ENCODE assay signal across 22 cellular contexts in genomic region chr1:215360786-215361185, GRCh38.
"Had no signal": no experiment of that assay in that cellular context is flagged by ENCODE, and none has a peak within 500 bp of the region (broad histone marks: within the 10 kb centered on the region; RNA-seq: fewer than 3 reads in every experiment).

No MANE protein-coding gene starts in this region.

- H3K36me3 ChIP-seq: right lobe of liver had no signal

- ATAC-seq: activated CD4-positive, alpha-beta T cell treated with anti-CD3 and anti-CD28 coated beads for 36 hours; activated CD8-positive, alpha-beta T cell treated with anti-CD3 and anti-CD28 coated beads for 36 hours; activated naive CD8-positive, alpha-beta T cell treated with anti-CD3 and anti-CD28 coated beads, Interleukin-2, amount 50 U/mL, for 24 hours; effector memory CD8-positive, alpha-beta T cell; foreskin keratinocyte; left cardiac atrium; naive thymus-derived CD8-positive, alpha-beta T cell; right lobe of liver; stimulated activated naive B cell treated with anti-CD40 and anti-IgM and Interleukin-4, amounts not matched to agents 10 μg/mL and 1 μg/mL and 100 μg/mL, for 72 hours; T-cell had no signal

- H3K9me3 ChIP-seq: right lobe of liver had no signal

- H3K36me3 Mint-ChIP-seq: brain; naive thymus-derived CD8-positive, alpha-beta T cell; stimulated activated naive B cell treated with anti-CD40 and anti-IgM and Interleukin-4, amounts not matched to agents 10 μg/mL and 1 μg/mL and 100 μg/mL, for 72 hours; T-cell; type B pancreatic cell had no signal

- H3K9me3 Mint-ChIP-seq: type B pancreatic cell had no signal

- H3K27me3 Mint-ChIP-seq: activated CD4-positive, alpha-beta T cell treated with anti-CD3 and anti-CD28 coated beads for 36 hours; activated naive CD8-positive, alpha-beta T cell treated with anti-CD3 and anti-CD28 coated beads, Interleukin-2, amount 50 U/mL, for 24 hours; central memory CD8-positive, alpha-beta T cell; effector memory CD8-positive, alpha-beta T cell; progenitor cell of endocrine pancreas; stimulated activated naive B cell treated with anti-CD40 and anti-IgM and Interleukin-4, amounts not matched to agents 10 μg/mL and 1 μg/mL and 100 μg/mL, for 72 hours; T-cell had no signal

- DNase-seq: activated CD4-positive, alpha-beta T cell treated with anti-CD3 and anti-CD28 coated beads for 36 hours; activated CD8-positive, alpha-beta memory T cell treated with anti-CD3 and anti-CD28 coated beads, Interleukin-2, amount 50 U/mL, for 48 hours; activated CD8-positive, alpha-beta T cell treated with anti-CD3 and anti-CD28 coated beads for 36 hours; activated naive CD4-positive, alpha-beta T cell; activated naive CD8-positive, alpha-beta T cell treated with anti-CD3 and anti-CD28 coated beads, Interleukin-2, amount 50 U/mL, for 24 hours; cortex of kidney; effector memory CD8-positive, alpha-beta T cell; foreskin keratinocyte; head of caudate nucleus; left cardiac atrium; naive thymus-derived CD8-positive, alpha-beta T cell; right lobe of liver; stimulated activated CD4-positive, alpha-beta T cell treated with anti-CD3 and anti-CD28 coated beads, Interleukin-2, amount 100 ng/mL, for 24 hours; stimulated activated naive B cell treated with anti-CD40 and anti-IgM and Interleukin-4, amounts not matched to agents 10 μg/mL and 1 μg/mL and 100 μg/mL, for 72 hours; T-cell; T1000 had no signal

- H3K4me1 ChIP-seq: foreskin keratinocyte, right lobe of liver had no signal

- H3K4me3 Mint-ChIP-seq: activated CD4-positive, alpha-beta T cell treated with anti-CD3 and anti-CD28 coated beads for 36 hours; activated CD8-positive, alpha-beta T cell treated with anti-CD3 and anti-CD28 coated beads for 36 hours; activated naive CD8-positive, alpha-beta T cell treated with anti-CD3 and anti-CD28 coated beads, Interleukin-2, amount 50 U/mL, for 24 hours; brain; central memory CD8-positive, alpha-beta T cell; effector memory CD8-positive, alpha-beta T cell; naive thymus-derived CD8-positive, alpha-beta T cell; stimulated activated naive B cell treated with anti-CD40 and anti-IgM and Interleukin-4, amounts not matched to agents 10 μg/mL and 1 μg/mL and 100 μg/mL, for 72 hours; T-cell; type B pancreatic cell had no signal

- H3K4me3 ChIP-seq: lung, right lobe of liver had no signal

- H3K27ac Mint-ChIP-seq: activated CD4-positive, alpha-beta T cell treated with anti-CD3 and anti-CD28 coated beads for 36 hours; activated CD8-positive, alpha-beta T cell treated with anti-CD3 and anti-CD28 coated beads for 36 hours; activated naive CD8-positive, alpha-beta T cell treated with anti-CD3 and anti-CD28 coated beads, Interleukin-2, amount 50 U/mL, for 24 hours; brain; effector memory CD8-positive, alpha-beta T cell; naive thymus-derived CD8-positive, alpha-beta T cell; progenitor cell of endocrine pancreas; stimulated activated naive B cell treated with anti-CD40 and anti-IgM and Interleukin-4, amounts not matched to agents 10 μg/mL and 1 μg/mL and 100 μg/mL, for 72 hours; T-cell; type B pancreatic cell had no signal

- H3K27me3 ChIP-seq: foreskin keratinocyte, right lobe of liver had no signal

- H3K4me1 Mint-ChIP-seq: activated CD4-positive, alpha-beta T cell treated with anti-CD3 and anti-CD28 coated beads for 36 hours; activated naive CD8-positive, alpha-beta T cell treated with anti-CD3 and anti-CD28 coated beads, Interleukin-2, amount 50 U/mL, for 24 hours; brain; central memory CD8-positive, alpha-beta T cell; naive thymus-derived CD8-positive, alpha-beta T cell; stimulated activated naive B cell treated with anti-CD40 and anti-IgM and Interleukin-4, amounts not matched to agents 10 μg/mL and 1 μg/mL and 100 μg/mL, for 72 hours; T-cell had no signal

- H3K27ac ChIP-seq: foreskin keratinocyte, right lobe of liver, VCaP had no signal
